In genomic region chr12:56614627-56615026, GRCh38 we compare ENCODE assay signal across 21 cellular contexts. TPM values are rescaled to one million over a fixed set of nuclear protein-coding genes. Genes with fewer than 3 reads are reported as not detected.
DNase-seq lines count a peak whose midpoint lies in the region; ATAC-seq and TF ChIP-seq lines count a peak whose summit lies in the region.
"Had no signal": no experiment of that assay in that cellular context is flagged by ENCODE, and none has a peak within 500 bp of the region (broad histone marks: within the 10 kb centered on the region; RNA-seq: fewer than 3 reads in every experiment).

No MANE protein-coding gene starts in this region.

- no peaks in the 10 kb centered on the region for H3K27me3 Mint-ChIP-seq in activated T-cell treated with anti-CD3 and anti-CD28 coated beads, Interleukin-2, amount 50 U/mL, for 24 hours
- H3K27me3 Mint-ChIP-seq in GM23338 (ENCODE audit: insufficient read depth, low read depth, poor library complexity) (peaks cover 2% of the 10 kb centered on the region), MCF 10A (ENCODE audit: insufficient read depth, unreplicated experiment) (no peaks in the 10 kb centered on the region)

- CTCF ChIA-PET in MCF 10A (lab: Yijun Ruan, JAX), result interaction anchor here (0.6 kb wide), 1 partner anchor 27 kb away, joined by 3 read pairs; no protein-coding TSS in a partner anchor

- no peak for ATAC-seq in GM23338
- ATAC-seq in GM21526 (IDR thresholded peaks at IDR 0.05; ENCODE audit: low FRiP score, unreplicated experiment), result no peak
- ATAC-seq: Panc1 had no signal

- H2AFZ ChIP-seq in GM23338, result no peak overlapping the region

- TF ChIP-seq CTCF in GM23338 (conservative IDR thresholded peaks at IDR 0.05; ENCODE audit: low read depth in 2 of 2) (no peak), MCF 10A (IDR thresholded peaks at IDR 0.05; ENCODE audit: unreplicated experiment) (no peak)

- H3F3A ChIP-seq in GM23338 (replicated peaks; ENCODE audit: low read depth), result peaks cover 6% of the 10 kb centered on the region

- POLR2A ChIA-PET in MCF 10A (lab: Yijun Ruan, JAX), result interaction anchor here (1.0 to 1.3 kb wide), 2 partner anchors 21 to 126 kb away, joined by 3 to 5 read pairs; partner anchors contain the start of gene GLS2

- H3K4me1 Mint-ChIP-seq in activated T-cell treated with anti-CD3 and anti-CD28 coated beads, Interleukin-2, amount 50 U/mL, for 24 hours (ENCODE audit: low read depth), result peaks cover 10% of the 10 kb centered on the region
- H3K4me1 Mint-ChIP-seq in GM23338 (no peaks in the 10 kb centered on the region), MCF 10A (ENCODE audit: insufficient read depth, unreplicated experiment) (peaks cover 5% of the 10 kb centered on the region)

- H3K36me3 Mint-ChIP-seq in activated T-cell treated with anti-CD3 and anti-CD28 coated beads, Interleukin-2, amount 50 U/mL, for 24 hours (ENCODE audit: low read depth), result peaks cover 93% of the 10 kb centered on the region
- H3K36me3 Mint-ChIP-seq in GM23338 (ENCODE audit: low read depth) (peaks cover 73% of the 10 kb centered on the region), MCF 10A (ENCODE audit: insufficient read depth, unreplicated experiment) (peaks cover 97% of the 10 kb centered on the region)

- intact Hi-C loops in MCF 10A (cut with micrococcal nuclease), result no loop called here

- H4K20me1 ChIP-seq in GM23338 (replicated peaks; ENCODE audit: insufficient read depth), result peaks cover 29% of the 10 kb centered on the region

- peaks cover 59% of the 10 kb centered on the region for H3K36me3 ChIP-seq in GM23338 (ENCODE audit: insufficient read depth)

- H3K79me2 ChIP-seq in GM23338 (replicated peaks; ENCODE audit: insufficient read depth), result peaks cover 36% of the 10 kb centered on the region

- no peak overlapping the region for H3K4me2 ChIP-seq in GM23338
- H3K4me2 ChIP-seq: KMS-11 had no signal

- no peak overlapping the region for H3K4me3 ChIP-seq in GM23338

- no peak for DNase-seq in activated T-cell treated with anti-CD3 and anti-CD28 coated beads, Interleukin-2, amount 50 U/mL, for 24 hours
- no peak for DNase-seq in activated T-cell treated with anti-CD3 and anti-CD28 coated beads, Interleukin-2, amount 50 U/mL, for 1 hour
- no peak for DNase-seq in GM23338 (ENCODE audit: low spot score)
- DNase-seq in putamen (ENCODE audit: low spot score), result peak; percentile 39
- no peak for DNase-seq in AML-193 (lab: John Stamatoyannopoulos, UW)
- no peak for DNase-seq in MCF 10A (ENCODE audit: unreplicated experiment)
- DNase-seq: 8988T, DMS53, GDM1, IMR-90, NCI-H1105, NCI-H146, NCI-H2029, NCI-H226, NCI-H524, NCI-H774 had no signal

- no TSS peak for BruUV-seq in MCF 10A (replicated peaks; lab: Mats Ljungman, UMichigan)

- no peaks in the 10 kb centered on the region for H3K4me1 ChIP-seq in GM23338 (ENCODE audit: insufficient read depth)

- no peaks in the 10 kb centered on the region for H3K9me2 ChIP-seq in GM23338 (ENCODE audit: insufficient read depth)

- H3K27me3 ChIP-seq in GM23338 (ENCODE audit: insufficient read depth), result no peaks in the 10 kb centered on the region

- H3K27ac ChIP-seq in GM23338 (ENCODE audit: low read depth) (no peak overlapping the region), cingulate gyrus (ENCODE audit: low read depth, low read length) (peak overlapping the region; percentile 66)
- H3K27ac ChIP-seq: C4-2B, KMS-11 had no signal

- H3K4me3 Mint-ChIP-seq in activated T-cell treated with anti-CD3 and anti-CD28 coated beads, Interleukin-2, amount 50 U/mL, for 24 hours, result no peak overlapping the region
- no peak overlapping the region for H3K4me3 Mint-ChIP-seq in GM23338
- no peak overlapping the region for H3K4me3 Mint-ChIP-seq in MCF 10A (ENCODE audit: unreplicated experiment)

- H3K27ac Mint-ChIP-seq in activated T-cell treated with anti-CD3 and anti-CD28 coated beads, Interleukin-2, amount 50 U/mL, for 24 hours, result peak overlapping the region; percentile 8
- H3K27ac Mint-ChIP-seq in GM23338, result 0 out of 2 replicates have a peak overlapping the region, but pooled peaks have one; percentile 19
- H3K27ac Mint-ChIP-seq in MCF 10A (ENCODE audit: low read depth, unreplicated experiment), result no peak overlapping the region

- no peaks in the 10 kb centered on the region for H3K9me3 Mint-ChIP-seq in activated T-cell treated with anti-CD3 and anti-CD28 coated beads, Interleukin-2, amount 50 U/mL, for 24 hours
- H3K9me3 Mint-ChIP-seq in GM23338 (no peaks in the 10 kb centered on the region), MCF 10A (ENCODE audit: unreplicated experiment) (no peaks in the 10 kb centered on the region)

TF ChIP-seq in GM23338, 12 proteins besides CTCF, POLR2A, EP300 and RAD21 (continues in another document):
- TF ChIP-seq NANOG (IDR thresholded peaks at IDR 0.05; ENCODE audit: borderline replicate concordance) (no peak), ETS1 (IDR thresholded peaks at IDR 0.05) (no peak), ZNF462 (CRISPR knock-in tag; IDR thresholded peaks at IDR 0.05) (no peak), JUNB (IDR thresholded peaks at IDR 0.05; ENCODE audit: unreplicated experiment) (no peak), ZNF114 (CRISPR knock-in tag; IDR thresholded peaks at IDR 0.05) (no peak), ZNF331 (CRISPR knock-in tag; IDR thresholded peaks at IDR 0.05; ENCODE audit: low read depth) (no peak), CREB1 (CRISPR knock-in tag; IDR thresholded peaks at IDR 0.05; ENCODE audit: low read depth) (no peak)

RNA-seq across cellular contexts. Expression of gene BAZ2A, which starts 15.5 kb away (rescaled TPM):
- total RNA-seq in GM23338 (2014; rRNA removed; shearing (Covaris generic)), result 89.6 and 109 TPM in 2 replicates
- 111 and 130 TPM in 2 replicates for polyA plus RNA-seq in GM23338 (2016; fragmentation: Nextera tagmentation; extraction: Ambion mirVana)
- total RNA-seq in MCF 10A (2022), result 87.3 and 101 TPM in 2 replicates

RNA-seq across cellular contexts. Expression of gene ATP5F1B, which starts 31.2 kb away (rescaled TPM):
- 706 and 763 TPM in 2 replicates for total RNA-seq in GM23338 (2014; rRNA removed; shearing (Covaris generic))
- 956 and 1,001 TPM in 2 replicates for polyA plus RNA-seq in GM23338 (2016; fragmentation: Nextera tagmentation; extraction: Ambion mirVana)
- 719 and 909 TPM in 2 replicates for total RNA-seq in MCF 10A (2022)
